ENCODE assay signal across 20 cellular contexts in genomic region chr10:98608417-98608816, GRCh38.
A peak's percentile ranks its signal among the peaks of the same experiment; 100 is the strongest.
DNase-seq lines count a peak whose midpoint lies in the region; ATAC-seq and TF ChIP-seq lines count a peak whose summit lies in the region.
"Had no signal": no experiment of that assay in that cellular context is flagged by ENCODE, and none has a peak within 500 bp of the region (broad histone marks: within the 10 kb centered on the region; RNA-seq: fewer than 3 reads in every experiment).

No MANE protein-coding gene starts in this region.

- no peak overlapping the region for H2BK15ac ChIP-seq in mesenchymal stem cell (ENCODE audit: low read depth, poor library complexity, severe bottlenecking)

- no peak overlapping the region for H3K27ac Mint-ChIP-seq in WTC11
- H3K27ac Mint-ChIP-seq: activated naive CD4-positive, alpha-beta T cell treated with anti-CD3 and anti-CD28 coated beads, Interleukin-2, amount 50 U/mL, for 24 hours had no signal

- peak; percentile 48 for DNase-seq in Right ventricle myocardium superior
- no peak for DNase-seq in right atrium auricular region (ENCODE audit: low spot score)
- peak; percentile 19 for DNase-seq in WTC11 (ENCODE audit: low spot score)
- no peak for DNase-seq in mesenchymal stem cell
- DNase-seq in transverse colon = peak; percentile 20
- DNase-seq in AML-193 (lab: John Stamatoyannopoulos, UW) = no peak
- DNase-seq: 8988T; activated CD4-positive, alpha-beta T cell treated with anti-CD3 and anti-CD28 coated beads for 48 hours; left lung; mucosa of descending colon; NCI-H1930; NCI-H446; SK-N-SH; stimulated activated CD4-positive, alpha-beta T cell treated with anti-CD3 and anti-CD28 coated beads, Interleukin-12 subunit alpha, Interleukin-12 subunit beta, amount 100 ng/mL, for 4 hours; T-helper 9 cell had no signal

- peak overlapping the region; percentile 49 for H2AFZ ChIP-seq in mesenchymal stem cell (ENCODE audit: low read depth, low read length)

- H2BK120ac ChIP-seq in mesenchymal stem cell (ENCODE audit: low read depth, low read length) = no peak overlapping the region

- H3K79me1 ChIP-seq in mesenchymal stem cell (replicated peaks; ENCODE audit: low read length, poor library complexity, severe bottlenecking) = no peaks in the 10 kb centered on the region

- ATAC-seq in Right ventricle myocardium superior (ENCODE audit: poor library complexity) (peak; percentile 75), WTC11 (peak; percentile 68), HG02970 (IDR thresholded peaks at IDR 0.05; ENCODE audit: low FRiP score, unreplicated experiment) (no peak), HG02571 (IDR thresholded peaks at IDR 0.05; ENCODE audit: unreplicated experiment) (no peak)
- ATAC-seq: left lung, mucosa of descending colon had no signal

- H3K23ac ChIP-seq in mesenchymal stem cell (ENCODE audit: low read length in 2 of 2) = no peak overlapping the region

- in situ Hi-C loops in transverse colon (cut with MboI; ENCODE audit: low pct_ligation_motif_present in 1 of 4, low pct_unique_long_range_greater_than_20kb in 1 of 4, low sequenced_read_pairs in 3 of 4) = no loop called here

- H3K4me3 Mint-ChIP-seq in WTC11 = no peak overlapping the region
- H3K4me3 Mint-ChIP-seq: activated naive CD4-positive, alpha-beta T cell treated with anti-CD3 and anti-CD28 coated beads, Interleukin-2, amount 50 U/mL, for 24 hours had no signal

- H3K9me3 ChIP-seq in right atrium auricular region (no peaks in the 10 kb centered on the region), mesenchymal stem cell (ENCODE audit: control insufficient read depth, low read length) (no peaks in the 10 kb centered on the region), transverse colon (no peaks in the 10 kb centered on the region)
- H3K9me3 ChIP-seq: heart left ventricle, left lung, mucosa of descending colon, SK-N-SH had no signal

- TF ChIP-seq POLR2A in transverse colon (IDR thresholded peaks at IDR 0.05) = no peak

- H2BK5ac ChIP-seq in mesenchymal stem cell (ENCODE audit: low read depth, low read length, poor library complexity, severe bottlenecking) = no peak overlapping the region

- no peaks in the 10 kb centered on the region for H3K4me1 ChIP-seq in right atrium auricular region
- H3K4me1 ChIP-seq in mesenchymal stem cell (ENCODE audit: control insufficient read depth, insufficient read depth, low read depth, low read length) = no peaks in the 10 kb centered on the region
- peaks cover 0 to 25% (median 0%) of the 10 kb centered on the region in 4 donors for H3K4me1 ChIP-seq in transverse colon
- H3K4me1 ChIP-seq: left lung had no signal

- peak overlapping the region in 1 of 2 experiments; percentile 79 for H3K18ac ChIP-seq in mesenchymal stem cell (ENCODE audit: low read depth in 1 of 2, low read length in 2 of 2)

- TF ChIP-seq EP300 in transverse colon (IDR thresholded peaks at IDR 0.05; ENCODE audit: low read depth) = no peak

- H3K27ac ChIP-seq in right atrium auricular region (no peak overlapping the region), mesenchymal stem cell (ENCODE audit: low read length, poor library complexity, severe bottlenecking) (no peak overlapping the region), transverse colon (peak overlapping the region in 2 of 4 donors; percentile 11 to 54)
- H3K27ac ChIP-seq: KMS-11, left lung had no signal

- no peak overlapping the region for H4K8ac ChIP-seq in mesenchymal stem cell (ENCODE audit: low read length)

- H4K91ac ChIP-seq in mesenchymal stem cell (ENCODE audit: low read length) = no peak overlapping the region

- H3K27me3 ChIP-seq in right atrium auricular region (no peaks in the 10 kb centered on the region), mesenchymal stem cell (ENCODE audit: control insufficient read depth in 1 of 2, insufficient read depth in 1 of 2, low read length in 2 of 2) (no peaks in the 10 kb centered on the region), transverse colon (no peaks in the 10 kb centered on the region)

- H3K27me3 Mint-ChIP-seq in WTC11 (ENCODE audit: low read depth) = no peaks in the 10 kb centered on the region

- POLR2A ChIA-PET in WTC11 (lab: Charles Lee) = no interaction called here

- WGBS in mesenchymal stem cell = 56% methylated on average over 6 of the region's 6 CpGs
- 33 to 44% methylated on average over 3 to 6 of the region's 6 CpGs for WGBS in transverse colon (ENCODE audit: low coverage in 1 of 2), 2 donors

- TF ChIP-seq CTCF in right atrium auricular region (IDR thresholded peaks at IDR 0.05) (no peak), WTC11 (IDR thresholded peaks at IDR 0.05) (no peak), transverse colon (IDR thresholded peaks at IDR 0.05) (no peak)

- H3K4me2 ChIP-seq in mesenchymal stem cell (ENCODE audit: low read length, poor library complexity, severe bottlenecking) = no peak overlapping the region
- H3K4me2 ChIP-seq: KMS-11, SK-N-SH had no signal

- no peak overlapping the region for H3K14ac ChIP-seq in mesenchymal stem cell (ENCODE audit: low read length in 2 of 2)

- intact Hi-C loops in Right ventricle myocardium superior (cut with DNase I) (no loop called here), transverse colon (cut with DNase I; ENCODE audit: low total_unique reads) (no loop called here)

- H2BK12ac ChIP-seq in mesenchymal stem cell (ENCODE audit: low read length in 2 of 2) = peak overlapping the region in 1 of 2 experiments; percentile 68

- H2AK5ac ChIP-seq in mesenchymal stem cell (ENCODE audit: low read length, severe bottlenecking) = no peak overlapping the region

- no peaks in the 10 kb centered on the region for H3K36me3 ChIP-seq in right atrium auricular region
- H3K36me3 ChIP-seq in mesenchymal stem cell (ENCODE audit: control insufficient read depth in 1 of 2, insufficient read depth in 2 of 2, low read depth in 1 of 2, low read length in 2 of 2) = no peaks in the 10 kb centered on the region
- no peaks in the 10 kb centered on the region for H3K36me3 ChIP-seq in transverse colon
- H3K36me3 ChIP-seq: heart left ventricle, left lung had no signal

- CTCF ChIA-PET in WTC11 (lab: Charles Lee) = no interaction called here

- no peaks in the 10 kb centered on the region for H3K36me3 Mint-ChIP-seq in WTC11
- H3K36me3 Mint-ChIP-seq: activated naive CD4-positive, alpha-beta T cell treated with anti-CD3 and anti-CD28 coated beads, Interleukin-2, amount 50 U/mL, for 24 hours had no signal

- peak overlapping the region; percentile 58 for H3K9ac ChIP-seq in mesenchymal stem cell (ENCODE audit: low read length)
- H3K9ac ChIP-seq: KMS-11, SK-N-SH had no signal

- H3K9me3 Mint-ChIP-seq in WTC11 = peaks cover 5% of the 10 kb centered on the region
- H3K9me3 Mint-ChIP-seq: activated naive CD4-positive, alpha-beta T cell treated with anti-CD3 and anti-CD28 coated beads, Interleukin-2, amount 50 U/mL, for 24 hours had no signal

- H3K4ac ChIP-seq in mesenchymal stem cell (ENCODE audit: low read depth in 1 of 2, low read length in 2 of 2) = peak overlapping the region in 1 of 2 experiments; percentile 77

- no peak overlapping the region for H3K4me3 ChIP-seq in right atrium auricular region
- H3K4me3 ChIP-seq in mesenchymal stem cell (ENCODE audit: insufficient read depth in 1 of 2, low read depth in 1 of 2, low read length in 2 of 2) = peak overlapping the region in 1 of 2 experiments; percentile 45
- H3K4me3 ChIP-seq in transverse colon = no peak overlapping the region
- H3K4me3 ChIP-seq: heart left ventricle, left lung, mucosa of descending colon had no signal

- peaks cover 10% of the 10 kb centered on the region for H3K4me1 Mint-ChIP-seq in WTC11
- H3K4me1 Mint-ChIP-seq: activated naive CD4-positive, alpha-beta T cell treated with anti-CD3 and anti-CD28 coated beads, Interleukin-2, amount 50 U/mL, for 24 hours had no signal

TF ChIP-seq in WTC11, 78 proteins besides CTCF, POLR2A, EP300 and RAD21:
- TF ChIP-seq MXD4 (CRISPR knock-in tag; IDR thresholded peaks at IDR 0.05; ENCODE audit: borderline replicate concordance) (no peak), ERG (CRISPR knock-in tag; IDR thresholded peaks at IDR 0.05) (no peak)
TF ChIP-seq in WTC11: peak in this region for 0.

Comparison
In these comparisons a context has a peak if more than half of its experiments do, and no peak if none do; other contexts are left out.
1. DNase-seq: peak in Right ventricle myocardium superior (single experiment), WTC11 (single experiment) and transverse colon (single experiment); none in right atrium auricular region (single experiment), mesenchymal stem cell (single experiment) and AML-193 (0 of 2).
2. ATAC-seq: peak in Right ventricle myocardium superior (single experiment) and WTC11 (single experiment); none in HG02970 (single experiment) and HG02571 (single experiment).